ENCODE assay signal across 28 cellular contexts in the genomic region with DNA sequence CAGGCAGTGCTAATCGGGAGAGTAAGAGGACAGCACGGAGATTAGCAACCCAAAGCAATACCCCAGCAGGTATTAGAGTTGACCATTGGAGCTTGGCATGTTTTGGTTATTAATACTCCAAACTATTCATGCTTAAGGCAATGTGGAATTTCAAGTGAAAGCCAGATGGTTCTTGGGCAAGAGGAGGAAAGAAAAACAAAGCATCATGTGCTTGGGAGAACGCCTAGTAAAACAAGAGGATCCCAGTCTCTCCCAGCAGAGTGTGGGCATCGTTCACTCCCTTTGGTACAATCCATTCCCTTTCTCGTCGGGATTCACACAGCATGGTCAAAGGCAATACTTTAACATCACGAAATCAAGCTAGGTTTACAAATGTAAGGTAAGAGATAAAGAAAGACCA.
DNase-seq lines count a peak whose midpoint lies in the region; ATAC-seq, FAIRE-seq and TF ChIP-seq lines count a peak whose summit lies in the region.
"Had no signal": no experiment of that assay in that cellular context is flagged by ENCODE, and none has a peak within 500 bp of the region (broad histone marks: within the 10 kb centered on the region; RNA-seq: fewer than 3 reads in every experiment).

No MANE protein-coding gene starts in this region.

- no peak overlapping the region for H2AFZ ChIP-seq in astrocyte (ENCODE audit: low read depth, low read length)
- no peak overlapping the region for H2AFZ ChIP-seq in fibroblast of lung (ENCODE audit: low read length)
- no peak overlapping the region for H2AFZ ChIP-seq in mesenchymal stem cell (ENCODE audit: low read depth, low read length)
- H2AFZ ChIP-seq: hepatocyte, parathyroid adenoma had no signal

- H2BK15ac ChIP-seq in mesenchymal stem cell (ENCODE audit: low read depth, poor library complexity, severe bottlenecking), result no peak overlapping the region

- peak; percentile 18 for DNase-seq in astrocyte (ENCODE audit: low read depth)
- peak; percentile 25 to 75 for DNase-seq in fibroblast of lung (ENCODE audit: low read depth in 2 of 2)
- no peak for DNase-seq in mesenchymal stem cell
- DNase-seq in thoracic aorta (ENCODE audit: low spot score), result no peak
- no peak for DNase-seq in retina
- DNase-seq: activated CD4-positive, alpha-beta T cell treated with anti-CD3 and anti-CD28 coated beads for 36 hours; activated effector memory CD4-positive, alpha-beta T cell treated with Interleukin-2 at 50 U/mL for 16 hours; activated T-cell treated with anti-CD3 and anti-CD28 coated beads for 4 hours; body of pancreas; CD4-positive, CD25-positive, alpha-beta regulatory T cell; cerebellar nuclear complex; effector CD4-positive, alpha-beta T cell; Karpas-422; mucosa of descending colon; NCI-H1694; NCI-H510A treated with DMSO at 0.1 percent for 48 hours; sigmoid colon; stimulated activated CD4-positive, alpha-beta T cell treated with anti-CD3 and anti-CD28 coated beads, Interleukin-15, amount 100 ng/mL, for 24 hours; stimulated activated naive CD4-positive, alpha-beta T cell had no signal

- H3K4me3 ChIP-seq in astrocyte (ENCODE audit: insufficient read depth, low read depth, low read length) (no peak overlapping the region), fibroblast of lung (replicated peaks in 1 of 4; ENCODE audit: control extremely low read depth in 1 of 4, insufficient read depth in 1 of 4, low read depth in 3 of 4, low read length in 4 of 4) (no peak overlapping the region), mesenchymal stem cell (ENCODE audit: insufficient read depth in 1 of 2, low read depth in 1 of 2, low read length in 2 of 2) (no peak overlapping the region), thoracic aorta (peak overlapping the region; percentile 45)
- H3K4me3 ChIP-seq: body of pancreas, gastroesophageal sphincter, hepatocyte, mucosa of descending colon, sigmoid colon had no signal

- no peak overlapping the region for H3K18ac ChIP-seq in mesenchymal stem cell (ENCODE audit: low read depth in 1 of 2, low read length in 2 of 2)

- no peak overlapping the region for H2BK12ac ChIP-seq in mesenchymal stem cell (ENCODE audit: low read length in 2 of 2)

- H3K27me3 ChIP-seq in astrocyte (ENCODE audit: insufficient read depth, low read length) (no peaks in the 10 kb centered on the region), fibroblast of lung (ENCODE audit: control insufficient read depth, insufficient read depth, low read length) (no peaks in the 10 kb centered on the region), mesenchymal stem cell (ENCODE audit: control insufficient read depth in 1 of 2, insufficient read depth in 1 of 2, low read length in 2 of 2) (no peaks in the 10 kb centered on the region), thoracic aorta (replicated peaks; ENCODE audit: insufficient read depth) (no peaks in the 10 kb centered on the region)
- H3K27me3 ChIP-seq: body of pancreas, gastroesophageal sphincter, hepatocyte, sigmoid colon had no signal

- H3K27ac Mint-ChIP-seq in astrocyte (ENCODE audit: unreplicated experiment), result no peak overlapping the region
- H3K27ac Mint-ChIP-seq: activated CD4-positive, alpha-beta T cell treated with anti-CD3 and anti-CD28 coated beads for 36 hours; activated naive CD8-positive, alpha-beta T cell; CD4-positive, CD25-positive, alpha-beta regulatory T cell; natural killer cell treated with Interleukin-12 subunit alpha and Interleukin-12 subunit beta and Interleukin-15 and Interleukin-18, amount 100 ng/mL, for 72 hours had no signal

- no peak overlapping the region for H3K4ac ChIP-seq in mesenchymal stem cell (ENCODE audit: low read depth in 1 of 2, low read length in 2 of 2)

- H3K27ac ChIP-seq in astrocyte (ENCODE audit: low read depth, low read length) (no peak overlapping the region), fibroblast of lung (ENCODE audit: insufficient read depth, low read length) (no peak overlapping the region), mesenchymal stem cell (ENCODE audit: low read length, poor library complexity, severe bottlenecking) (peak overlapping the region; percentile 75), thoracic aorta (peak overlapping the region; percentile 55 to 67)
- H3K27ac ChIP-seq: body of pancreas, gastroesophageal sphincter, hepatocyte, parathyroid adenoma, sigmoid colon had no signal

- H3K4me1 ChIP-seq in astrocyte (ENCODE audit: insufficient read depth, low read length), result no peaks in the 10 kb centered on the region
- no peaks in the 10 kb centered on the region for H3K4me1 ChIP-seq in fibroblast of lung (ENCODE audit: control insufficient read depth, extremely low read depth, insufficient read depth, low read length)
- peaks cover 10% of the 10 kb centered on the region for H3K4me1 ChIP-seq in mesenchymal stem cell (ENCODE audit: control insufficient read depth, insufficient read depth, low read depth, low read length)
- H3K4me1 ChIP-seq in thoracic aorta (ENCODE audit: control insufficient read depth in 1 of 2, low read depth in 2 of 2), result peaks cover 7 to 21% of the 10 kb centered on the region in 2 donors
- H3K4me1 ChIP-seq: parathyroid adenoma had no signal

- H3K36me3 ChIP-seq in astrocyte (ENCODE audit: insufficient read depth, low read length), result no peaks in the 10 kb centered on the region
- no peaks in the 10 kb centered on the region for H3K36me3 ChIP-seq in fibroblast of lung (ENCODE audit: control insufficient read depth, insufficient read depth, low read length)
- H3K36me3 ChIP-seq in mesenchymal stem cell (ENCODE audit: control insufficient read depth in 1 of 2, insufficient read depth in 2 of 2, low read depth in 1 of 2, low read length in 2 of 2), result no peaks in the 10 kb centered on the region
- H3K36me3 ChIP-seq in thoracic aorta, result no peaks in the 10 kb centered on the region
- H3K36me3 ChIP-seq: gastroesophageal sphincter, sigmoid colon had no signal

- H3K36me3 Mint-ChIP-seq in astrocyte (ENCODE audit: low read depth, unreplicated experiment), result no peaks in the 10 kb centered on the region
- H3K36me3 Mint-ChIP-seq: CD4-positive, CD25-positive, alpha-beta regulatory T cell; natural killer cell treated with Interleukin-12 subunit alpha and Interleukin-12 subunit beta and Interleukin-15 and Interleukin-18, amount 100 ng/mL, for 72 hours had no signal

- H3K27me3 Mint-ChIP-seq in astrocyte (ENCODE audit: low read depth, unreplicated experiment), result no peaks in the 10 kb centered on the region
- H3K27me3 Mint-ChIP-seq: activated CD4-positive, alpha-beta T cell treated with anti-CD3 and anti-CD28 coated beads for 36 hours; activated naive CD8-positive, alpha-beta T cell; CD4-positive, CD25-positive, alpha-beta regulatory T cell; natural killer cell treated with Interleukin-12 subunit alpha and Interleukin-12 subunit beta and Interleukin-15 and Interleukin-18, amount 100 ng/mL, for 72 hours had no signal

- H2BK120ac ChIP-seq in mesenchymal stem cell (ENCODE audit: low read depth, low read length), result no peak overlapping the region

- no peak for FAIRE-seq in astrocyte (lab: Jason Lieb, UNC)
- FAIRE-seq: urothelium cell line had no signal

- H4K91ac ChIP-seq in mesenchymal stem cell (ENCODE audit: low read length), result no peak overlapping the region

- ATAC-seq in thoracic aorta (ENCODE audit: insufficient number of reproducible peaks, low FRiP score, low read depth) (peak; percentile 93), HG03460 (IDR thresholded peaks at IDR 0.05; ENCODE audit: unreplicated experiment) (no peak), GM18861 (IDR thresholded peaks at IDR 0.05; ENCODE audit: unreplicated experiment) (no peak)
- ATAC-seq: activated CD4-positive, alpha-beta T cell treated with anti-CD3 and anti-CD28 coated beads for 36 hours; body of pancreas; gastroesophageal sphincter; mucosa of descending colon; Right ventricle myocardium inferior had no signal

- H3K14ac ChIP-seq in mesenchymal stem cell (ENCODE audit: low read length in 2 of 2), result no peak overlapping the region

- H2BK5ac ChIP-seq in mesenchymal stem cell (ENCODE audit: low read depth, low read length, poor library complexity, severe bottlenecking), result no peak overlapping the region

- H3K23ac ChIP-seq in mesenchymal stem cell (ENCODE audit: low read length in 2 of 2), result no peak overlapping the region

- H4K8ac ChIP-seq in mesenchymal stem cell (ENCODE audit: low read length), result no peak overlapping the region

- WGBS in mesenchymal stem cell, result 90% methylated on average over 4 of the region's 7 CpGs

- H3K4me1 Mint-ChIP-seq in astrocyte (ENCODE audit: low read depth, unreplicated experiment), result peaks cover 18% of the 10 kb centered on the region
- H3K4me1 Mint-ChIP-seq: activated CD4-positive, alpha-beta T cell treated with anti-CD3 and anti-CD28 coated beads for 36 hours; CD4-positive, CD25-positive, alpha-beta regulatory T cell had no signal

- TF ChIP-seq CTCF in astrocyte (IDR thresholded peaks at IDR 0.05; ENCODE audit: insufficient read depth, low read depth, low read length) (no peak), fibroblast of lung (conservative IDR thresholded peaks at IDR 0.05 in 1 of 2, IDR thresholded peaks at IDR 0.05 in 1 of 2; ENCODE audit: low read depth in 1 of 2, low read length in 2 of 2) (no peak), thoracic aorta (IDR thresholded peaks at IDR 0.05) (no peak)

- no peak overlapping the region for H3K4me2 ChIP-seq in astrocyte (ENCODE audit: low read length)
- no peak overlapping the region for H3K4me2 ChIP-seq in fibroblast of lung (ENCODE audit: extremely low read depth, insufficient read depth, low read length)
- no peak overlapping the region for H3K4me2 ChIP-seq in mesenchymal stem cell (ENCODE audit: low read length, poor library complexity, severe bottlenecking)
- H3K4me2 ChIP-seq: hepatocyte had no signal

- no peaks in the 10 kb centered on the region for H3K79me1 ChIP-seq in mesenchymal stem cell (replicated peaks; ENCODE audit: low read length, poor library complexity, severe bottlenecking)

- H2AK5ac ChIP-seq in mesenchymal stem cell (ENCODE audit: low read length, severe bottlenecking), result peak overlapping the region; percentile 70

- H4K20me1 ChIP-seq in astrocyte (ENCODE audit: insufficient read depth, low read length) (no peaks in the 10 kb centered on the region), fibroblast of lung (ENCODE audit: control insufficient read depth, extremely low read depth, insufficient read depth, low read length) (no peaks in the 10 kb centered on the region)

- peaks cover 4% of the 10 kb centered on the region for H3K9me3 Mint-ChIP-seq in astrocyte (ENCODE audit: unreplicated experiment)

- H3K9ac ChIP-seq in astrocyte (ENCODE audit: low read length), result no peak overlapping the region
- no peak overlapping the region for H3K9ac ChIP-seq in fibroblast of lung (ENCODE audit: insufficient read depth, low read length)
- H3K9ac ChIP-seq in mesenchymal stem cell (ENCODE audit: low read length), result no peak overlapping the region
- H3K9ac ChIP-seq: parathyroid adenoma had no signal

- H3K4me3 Mint-ChIP-seq in astrocyte (ENCODE audit: unreplicated experiment), result no peak overlapping the region
- H3K4me3 Mint-ChIP-seq: activated CD4-positive, alpha-beta T cell treated with anti-CD3 and anti-CD28 coated beads for 36 hours; activated naive CD8-positive, alpha-beta T cell; CD4-positive, CD25-positive, alpha-beta regulatory T cell; natural killer cell treated with Interleukin-12 subunit alpha and Interleukin-12 subunit beta and Interleukin-15 and Interleukin-18, amount 100 ng/mL, for 72 hours had no signal

- H3K79me2 ChIP-seq in astrocyte (ENCODE audit: insufficient read depth, low read length) (no peaks in the 10 kb centered on the region), fibroblast of lung (ENCODE audit: control insufficient read depth, insufficient read depth, low read length) (no peaks in the 10 kb centered on the region)
- H3K79me2 ChIP-seq: hepatocyte, parathyroid adenoma had no signal

- H3K9me3 ChIP-seq in astrocyte (ENCODE audit: insufficient read depth, low read depth, low read length) (peaks cover 3% of the 10 kb centered on the region), fibroblast of lung (ENCODE audit: control insufficient read depth, insufficient read depth, low read depth, low read length) (no peaks in the 10 kb centered on the region), mesenchymal stem cell (ENCODE audit: control insufficient read depth, low read length) (no peaks in the 10 kb centered on the region), thoracic aorta (no peaks in the 10 kb centered on the region)
- H3K9me3 ChIP-seq: body of pancreas, gastroesophageal sphincter, mucosa of descending colon, sigmoid colon had no signal

Comparison
In these comparisons a context has a peak if more than half of its experiments do, and no peak if none do; other contexts are left out.
1. DNase-seq: peak in astrocyte (single experiment) and fibroblast of lung (2 of 2); none in mesenchymal stem cell (single experiment), thoracic aorta (single experiment) and retina (single experiment).
2. H3K27ac ChIP-seq: peak in mesenchymal stem cell (single experiment) and thoracic aorta (2 of 2); none in astrocyte (single experiment) and fibroblast of lung (single experiment).